In the genomic region with DNA sequence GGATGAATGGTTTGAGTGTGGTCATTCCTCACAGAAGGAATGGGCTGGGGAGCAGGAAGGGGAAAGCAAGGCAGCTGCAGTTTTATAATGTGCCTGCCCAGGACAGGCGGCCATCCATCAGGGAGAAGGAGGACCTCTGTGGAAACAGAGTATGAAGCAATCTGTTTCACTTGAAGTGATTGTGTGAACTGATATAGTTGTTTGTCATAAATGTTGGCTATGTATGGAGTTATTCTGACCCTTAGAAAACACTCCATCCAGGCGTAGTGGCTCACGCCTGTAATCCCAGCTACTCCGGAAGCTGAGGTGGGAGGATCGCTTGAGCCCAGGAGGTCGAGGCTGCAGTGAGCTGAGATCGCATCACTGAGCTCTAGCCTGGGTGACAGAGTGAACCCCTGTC, we compare ENCODE assay signal across 1 cellular context.
TF ChIP-seq lines count a peak whose summit lies in the region.

No MANE protein-coding gene starts in this region.

TF ChIP-seq in K562, 482 proteins besides CTCF, POLR2A, EP300 and RAD21 (continued from another document and continues in another):
- TF ChIP-seq, protein P1, sequence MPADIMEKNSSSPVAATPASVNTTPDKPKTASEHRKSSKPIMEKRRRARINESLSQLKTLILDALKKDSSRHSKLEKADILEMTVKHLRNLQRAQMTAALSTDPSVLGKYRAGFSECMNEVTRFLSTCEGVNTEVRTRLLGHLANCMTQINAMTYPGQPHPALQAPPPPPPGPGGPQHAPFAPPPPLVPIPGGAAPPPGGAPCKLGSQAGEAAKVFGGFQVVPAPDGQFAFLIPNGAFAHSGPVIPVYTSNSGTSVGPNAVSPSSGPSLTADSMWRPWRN (IDR thresholded peaks at IDR 0.05; ENCODE audit: low read depth) = no peak; the same call in 1 of the 2 replicates
- TF ChIP-seq FOXJ3 (CRISPR knock-in tag; IDR thresholded peaks at IDR 0.05) (no peak), MECOM (CRISPR knock-in tag; IDR thresholded peaks at IDR 0.05) (no peak), HSF4 (CRISPR knock-in tag; IDR thresholded peaks at IDR 0.05; ENCODE audit: borderline replicate concordance) (no peak), ZNF668 (CRISPR knock-in tag; IDR thresholded peaks at IDR 0.05) (no peak), ZNF778 (CRISPR knock-in tag; IDR thresholded peaks at IDR 0.05) (no peak), NR3C1 (CRISPR knock-in tag; IDR thresholded peaks at IDR 0.05) (no peak), ZKSCAN3 (CRISPR knock-in tag; IDR thresholded peaks at IDR 0.05) (no peak), ZNF780A (CRISPR knock-in tag; IDR thresholded peaks at IDR 0.05) (no peak), RBM14 (IDR thresholded peaks at IDR 0.05; ENCODE audit: borderline replicate concordance, insufficient read depth, low read depth, low read length) (no peak), ZNF408 (CRISPR knock-in tag; IDR thresholded peaks at IDR 0.05; ENCODE audit: low read depth) (no peak), NFE2L1 (tag; IDR thresholded peaks at IDR 0.05; ENCODE audit: borderline replicate concordance, low read depth) (no peak), BDP1 (IDR thresholded peaks at IDR 0.05; ENCODE audit: insufficient read depth, insufficient read length) (no peak), ZNF253 (CRISPR knock-in tag; conservative IDR thresholded peaks at IDR 0.05) (no peak), ZNF445 (CRISPR knock-in tag; IDR thresholded peaks at IDR 0.05; ENCODE audit: low read depth) (no peak), KLF13 (tag; IDR thresholded peaks at IDR 0.05; ENCODE audit: borderline replicate concordance, low read depth) (no peak), GABPA (tag; conservative IDR thresholded peaks at IDR 0.05; ENCODE audit: low read depth) (0 out of 2 replicates have a peak, but pooled peaks have one; percentile 44), ZNF121 (CRISPR knock-in tag; conservative IDR thresholded peaks at IDR 0.05) (no peak), NFXL1 (CRISPR knock-in tag; IDR thresholded peaks at IDR 0.05) (no peak), HLTF (IDR thresholded peaks at IDR 0.05) (no peak), TAF15 (IDR thresholded peaks at IDR 0.05; ENCODE audit: low read depth, low read length) (no peak), SNRNP70 (optimal IDR thresholded peaks at IDR 0.05; ENCODE audit: low read depth, low read length) (no peak), JUN (IDR thresholded peaks at IDR 0.05; ENCODE audit: borderline replicate concordance, low read depth, low read length) (peak; percentile 51; the same call in 1 of the 2 replicates), JUN (CRISPR knock-in tag; IDR thresholded peaks at IDR 0.05; ENCODE audit: borderline replicate concordance) (no peak), ZNF311 (CRISPR knock-in tag; IDR thresholded peaks at IDR 0.05) (no peak), HDGF (IDR thresholded peaks at IDR 0.05) (no peak), ZFP36 (IDR thresholded peaks at IDR 0.05; ENCODE audit: low read depth, low read length, partially characterized antibody) (peak; percentile 4), KLF10 (CRISPR knock-in tag; IDR thresholded peaks at IDR 0.05) (no peak), L3MBTL2 (IDR thresholded peaks at IDR 0.05) (0 out of 2 replicates have a peak, but pooled peaks have one; percentile 24), PTTG1 (tag; IDR thresholded peaks at IDR 0.05; ENCODE audit: low read depth) (no peak), MCM7 (IDR thresholded peaks at IDR 0.05) (no peak), RBM34 (IDR thresholded peaks at IDR 0.05; ENCODE audit: borderline replicate concordance, insufficient read depth, low read length) (no peak), NCOA4 (IDR thresholded peaks at IDR 0.05; ENCODE audit: partially characterized antibody) (no peak), TARDBP (IDR thresholded peaks at IDR 0.05) (no peak), PTRF (tag; IDR thresholded peaks at IDR 0.05) (no peak), CSDE1 (IDR thresholded peaks at IDR 0.05) (no peak), TAF7 (tag; IDR thresholded peaks at IDR 0.05) (no peak)
- TF ChIP-seq, protein P2, sequence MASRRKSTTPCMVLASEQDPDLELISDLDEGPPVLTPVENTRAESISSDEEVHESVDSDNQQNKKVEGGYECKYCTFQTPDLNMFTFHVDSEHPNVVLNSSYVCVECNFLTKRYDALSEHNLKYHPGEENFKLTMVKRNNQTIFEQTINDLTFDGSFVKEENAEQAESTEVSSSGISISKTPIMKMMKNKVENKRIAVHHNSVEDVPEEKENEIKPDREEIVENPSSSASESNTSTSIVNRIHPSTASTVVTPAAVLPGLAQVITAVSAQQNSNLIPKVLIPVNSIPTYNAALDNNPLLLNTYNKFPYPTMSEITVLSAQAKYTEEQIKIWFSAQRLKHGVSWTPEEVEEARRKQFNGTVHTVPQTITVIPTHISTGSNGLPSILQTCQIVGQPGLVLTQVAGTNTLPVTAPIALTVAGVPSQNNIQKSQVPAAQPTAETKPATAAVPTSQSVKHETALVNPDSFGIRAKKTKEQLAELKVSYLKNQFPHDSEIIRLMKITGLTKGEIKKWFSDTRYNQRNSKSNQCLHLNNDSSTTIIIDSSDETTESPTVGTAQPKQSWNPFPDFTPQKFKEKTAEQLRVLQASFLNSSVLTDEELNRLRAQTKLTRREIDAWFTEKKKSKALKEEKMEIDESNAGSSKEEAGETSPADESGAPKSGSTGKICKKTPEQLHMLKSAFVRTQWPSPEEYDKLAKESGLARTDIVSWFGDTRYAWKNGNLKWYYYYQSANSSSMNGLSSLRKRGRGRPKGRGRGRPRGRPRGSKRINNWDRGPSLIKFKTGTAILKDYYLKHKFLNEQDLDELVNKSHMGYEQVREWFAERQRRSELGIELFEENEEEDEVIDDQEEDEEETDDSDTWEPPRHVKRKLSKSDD (conservative IDR thresholded peaks at IDR 0.05; ENCODE audit: low read length) = no peak
- TF ChIP-seq, protein P3, sequence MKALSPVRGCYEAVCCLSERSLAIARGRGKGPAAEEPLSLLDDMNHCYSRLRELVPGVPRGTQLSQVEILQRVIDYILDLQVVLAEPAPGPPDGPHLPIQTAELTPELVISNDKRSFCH (CRISPR knock-in tag; IDR thresholded peaks at IDR 0.05) = no peak
- TF ChIP-seq, protein P3 (tag; IDR thresholded peaks at IDR 0.05) = no peak
- TF ChIP-seq, protein P4, sequence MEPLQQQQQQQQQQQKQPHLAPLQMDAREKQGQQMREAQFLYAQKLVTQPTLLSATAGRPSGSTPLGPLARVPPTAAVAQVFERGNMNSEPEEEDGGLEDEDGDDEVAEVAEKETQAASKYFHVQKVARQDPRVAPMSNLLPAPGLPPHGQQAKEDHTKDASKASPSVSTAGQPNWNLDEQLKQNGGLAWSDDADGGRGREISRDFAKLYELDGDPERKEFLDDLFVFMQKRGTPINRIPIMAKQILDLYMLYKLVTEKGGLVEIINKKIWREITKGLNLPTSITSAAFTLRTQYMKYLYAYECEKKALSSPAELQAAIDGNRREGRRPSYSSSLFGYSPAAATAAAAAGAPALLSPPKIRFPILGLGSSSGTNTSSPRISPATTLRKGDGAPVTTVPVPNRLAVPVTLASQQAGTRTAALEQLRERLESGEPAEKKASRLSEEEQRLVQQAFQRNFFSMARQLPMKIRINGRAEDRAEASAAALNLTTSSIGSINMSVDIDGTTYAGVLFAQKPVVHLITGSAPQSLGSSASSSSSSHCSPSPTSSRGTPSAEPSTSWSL (CRISPR knock-in tag; IDR thresholded peaks at IDR 0.05; ENCODE audit: borderline replicate concordance) = no peak
- TF ChIP-seq, protein P5, sequence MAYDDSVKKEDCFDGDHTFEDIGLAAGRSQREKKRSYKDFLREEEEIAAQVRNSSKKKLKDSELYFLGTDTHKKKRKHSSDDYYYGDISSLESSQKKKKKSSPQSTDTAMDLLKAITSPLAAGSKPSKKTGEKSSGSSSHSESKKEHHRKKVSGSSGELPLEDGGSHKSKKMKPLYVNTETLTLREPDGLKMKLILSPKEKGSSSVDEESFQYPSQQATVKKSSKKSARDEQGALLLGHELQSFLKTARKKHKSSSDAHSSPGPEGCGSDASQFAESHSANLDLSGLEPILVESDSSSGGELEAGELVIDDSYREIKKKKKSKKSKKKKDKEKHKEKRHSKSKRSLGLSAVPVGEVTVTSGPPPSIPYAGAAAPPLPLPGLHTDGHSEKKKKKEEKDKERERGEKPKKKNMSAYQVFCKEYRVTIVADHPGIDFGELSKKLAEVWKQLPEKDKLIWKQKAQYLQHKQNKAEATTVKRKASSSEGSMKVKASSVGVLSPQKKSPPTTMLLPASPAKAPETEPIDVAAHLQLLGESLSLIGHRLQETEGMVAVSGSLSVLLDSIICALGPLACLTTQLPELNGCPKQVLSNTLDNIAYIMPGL (CRISPR knock-in tag; IDR thresholded peaks at IDR 0.05) = no peak
- TF ChIP-seq, protein P6, sequence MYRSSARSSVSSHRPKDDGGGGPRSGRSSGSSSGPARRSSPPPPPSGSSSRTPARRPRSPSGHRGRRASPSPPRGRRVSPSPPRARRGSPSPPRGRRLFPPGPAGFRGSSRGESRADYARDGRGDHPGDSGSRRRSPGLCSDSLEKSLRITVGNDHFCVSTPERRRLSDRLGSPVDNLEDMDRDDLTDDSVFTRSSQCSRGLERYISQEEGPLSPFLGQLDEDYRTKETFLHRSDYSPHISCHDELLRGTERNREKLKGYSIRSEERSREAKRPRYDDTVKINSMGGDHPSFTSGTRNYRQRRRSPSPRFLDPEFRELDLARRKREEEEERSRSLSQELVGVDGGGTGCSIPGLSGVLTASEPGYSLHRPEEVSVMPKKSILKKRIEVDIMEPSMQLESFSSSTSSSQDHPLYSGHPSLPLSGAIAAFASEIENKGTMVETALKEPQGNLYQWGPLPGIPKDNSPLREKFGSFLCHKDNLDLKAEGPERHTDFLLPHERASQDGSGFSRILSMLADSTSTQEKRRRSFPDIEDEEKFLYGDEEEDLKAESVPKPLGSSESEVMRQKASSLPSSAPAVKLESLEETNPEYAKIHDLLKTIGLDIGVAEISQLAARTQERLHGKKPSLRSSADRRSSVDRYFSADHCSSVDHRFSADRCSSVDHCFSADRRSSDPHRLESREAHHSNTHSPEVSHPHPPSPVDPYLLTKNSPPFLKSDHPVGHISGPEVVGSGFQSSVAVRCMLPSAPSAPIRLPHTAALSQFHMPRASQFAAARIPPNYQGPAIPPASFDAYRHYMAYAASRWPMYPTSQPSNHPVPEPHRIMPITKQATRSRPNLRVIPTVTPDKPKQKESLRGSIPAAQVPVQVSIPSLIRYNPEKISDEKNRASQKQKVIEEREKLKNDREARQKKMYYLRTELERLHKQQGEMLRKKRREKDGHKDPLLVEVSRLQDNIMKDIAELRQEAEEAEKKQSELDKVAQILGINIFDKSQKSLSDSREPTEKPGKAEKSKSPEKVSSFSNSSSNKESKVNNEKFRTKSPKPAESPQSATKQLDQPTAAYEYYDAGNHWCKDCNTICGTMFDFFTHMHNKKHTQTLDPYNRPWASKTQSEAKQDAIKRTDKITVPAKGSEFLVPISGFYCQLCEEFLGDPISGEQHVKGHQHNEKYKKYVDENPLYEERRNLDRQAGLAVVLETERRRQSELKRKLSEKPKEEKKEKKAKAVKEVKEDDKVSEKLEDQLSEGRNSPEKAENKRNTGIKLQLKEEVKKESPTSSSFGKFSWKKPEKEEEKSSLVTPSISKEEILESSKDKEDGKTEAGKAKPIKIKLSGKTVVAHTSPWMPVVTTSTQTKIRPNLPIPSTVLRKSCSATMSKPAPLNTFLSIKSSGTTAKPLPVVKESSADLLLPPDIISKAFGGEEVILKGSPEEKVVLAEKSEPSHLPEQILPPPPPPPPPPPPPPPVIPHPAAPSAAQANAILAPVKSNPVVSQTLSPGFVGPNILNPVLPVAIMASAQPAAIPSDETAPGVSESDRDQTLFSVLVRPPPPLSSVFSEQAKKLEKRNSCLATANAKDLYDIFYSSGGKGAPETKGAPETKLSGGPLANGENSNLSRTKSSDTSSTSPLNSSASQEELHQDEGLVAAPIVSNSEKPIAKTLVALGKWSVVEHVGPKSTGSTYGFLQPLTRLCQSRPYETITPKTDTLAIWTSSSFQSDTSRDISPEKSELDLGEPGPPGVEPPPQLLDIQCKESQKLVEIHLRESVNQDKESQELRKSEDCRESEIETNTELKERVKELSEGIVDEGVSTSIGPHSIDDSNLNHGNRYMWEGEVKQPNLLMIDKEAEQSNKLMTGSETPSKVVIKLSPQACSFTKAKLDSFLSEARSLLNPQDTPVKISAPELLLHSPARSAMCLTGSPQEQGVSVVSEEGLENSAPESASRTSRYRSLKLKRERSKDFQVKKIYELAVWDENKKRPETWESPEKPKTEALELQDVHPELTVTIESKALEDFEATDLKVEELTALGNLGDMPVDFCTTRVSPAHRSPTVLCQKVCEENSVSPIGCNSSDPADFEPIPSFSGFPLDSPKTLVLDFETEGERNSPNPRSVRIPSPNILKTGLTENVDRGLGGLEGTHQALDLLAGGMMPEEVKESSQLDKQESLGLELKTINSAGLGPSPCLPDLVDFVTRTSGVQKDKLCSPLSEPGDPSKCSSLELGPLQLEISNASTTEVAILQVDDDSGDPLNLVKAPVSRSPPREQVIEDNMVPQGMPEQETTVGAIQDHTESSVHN (IDR thresholded peaks at IDR 0.05; ENCODE audit: borderline replicate concordance in 1 of 2, low read depth in 1 of 2) = no peak
- TF ChIP-seq, protein P7, sequence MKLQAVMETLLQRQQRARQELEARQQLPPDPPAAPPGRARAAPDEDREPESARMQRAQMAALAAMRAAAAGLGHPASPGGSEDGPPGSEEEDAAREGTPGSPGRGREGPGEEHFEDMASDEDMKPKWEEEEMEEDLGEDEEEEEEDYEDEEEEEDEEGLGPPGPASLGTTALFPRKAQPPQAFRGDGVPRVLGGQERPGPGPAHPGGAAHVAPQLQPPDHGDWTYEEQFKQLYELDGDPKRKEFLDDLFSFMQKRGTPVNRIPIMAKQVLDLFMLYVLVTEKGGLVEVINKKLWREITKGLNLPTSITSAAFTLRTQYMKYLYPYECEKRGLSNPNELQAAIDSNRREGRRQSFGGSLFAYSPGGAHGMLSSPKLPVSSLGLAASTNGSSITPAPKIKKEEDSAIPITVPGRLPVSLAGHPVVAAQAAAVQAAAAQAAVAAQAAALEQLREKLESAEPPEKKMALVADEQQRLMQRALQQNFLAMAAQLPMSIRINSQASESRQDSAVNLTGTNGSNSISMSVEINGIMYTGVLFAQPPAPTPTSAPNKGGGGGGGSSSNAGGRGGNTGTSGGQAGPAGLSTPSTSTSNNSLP (IDR thresholded peaks at IDR 0.05; ENCODE audit: borderline replicate concordance, low read depth, low read length) = no peak
- TF ChIP-seq, protein P8, sequence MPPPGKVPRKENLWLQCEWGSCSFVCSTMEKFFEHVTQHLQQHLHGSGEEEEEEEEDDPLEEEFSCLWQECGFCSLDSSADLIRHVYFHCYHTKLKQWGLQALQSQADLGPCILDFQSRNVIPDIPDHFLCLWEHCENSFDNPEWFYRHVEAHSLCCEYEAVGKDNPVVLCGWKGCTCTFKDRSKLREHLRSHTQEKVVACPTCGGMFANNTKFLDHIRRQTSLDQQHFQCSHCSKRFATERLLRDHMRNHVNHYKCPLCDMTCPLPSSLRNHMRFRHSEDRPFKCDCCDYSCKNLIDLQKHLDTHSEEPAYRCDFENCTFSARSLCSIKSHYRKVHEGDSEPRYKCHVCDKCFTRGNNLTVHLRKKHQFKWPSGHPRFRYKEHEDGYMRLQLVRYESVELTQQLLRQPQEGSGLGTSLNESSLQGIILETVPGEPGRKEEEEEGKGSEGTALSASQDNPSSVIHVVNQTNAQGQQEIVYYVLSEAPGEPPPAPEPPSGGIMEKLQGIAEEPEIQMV (tag; conservative IDR thresholded peaks at IDR 0.05; ENCODE audit: low read depth) = peak; percentile 75
